Comparison of ENCODE assay signal across 14 cellular contexts in genomic region chr10:74437822-74438221, GRCh38.
DNase-seq lines count a peak whose midpoint lies in the region; ATAC-seq, FAIRE-seq and TF ChIP-seq lines count a peak whose summit lies in the region.
"Had no signal": no experiment of that assay in that cellular context is flagged by ENCODE, and none has a peak within 500 bp of the region (broad histone marks: within the 10 kb centered on the region; RNA-seq: fewer than 3 reads in every experiment).

No MANE protein-coding gene starts in this region.

- no peaks in the 10 kb centered on the region for H3K27me3 ChIP-seq in CD4-positive, alpha-beta T cell (ENCODE audit: control insufficient read depth, insufficient read depth, low read length)
- no peaks in the 10 kb centered on the region for H3K27me3 ChIP-seq in IMR-90 (ENCODE audit: control insufficient read depth, insufficient read depth, low read length)
- H3K27me3 ChIP-seq in lower lobe of right lung (ENCODE audit: low read depth): no peaks in the 10 kb centered on the region
- no peaks in the 10 kb centered on the region for H3K27me3 ChIP-seq in PC-9 (ENCODE audit: insufficient read depth, low read depth)

- dilution Hi-C loops in IMR-90 (cut with HindIII; ENCODE audit: low sequenced_read_pairs, unreplicated experiment): no loop called here

- no peak overlapping the region for H3K14ac ChIP-seq in IMR-90 (replicated peaks; ENCODE audit: low read depth, low read length)

- H3K4me2 ChIP-seq in IMR-90 (ENCODE audit: low read depth, low read length) (peak overlapping the region; percentile 28; the same call in 1 of the 2 replicates), PC-9 (no peak overlapping the region)

- no peaks in the 10 kb centered on the region for H3K9me3 Mint-ChIP-seq in CD4-positive, alpha-beta T cell
- peaks cover 3% of the 10 kb centered on the region for H3K9me3 Mint-ChIP-seq in chondrocyte (ENCODE audit: low read depth)

- peaks cover 19% of the 10 kb centered on the region for H3K4me1 Mint-ChIP-seq in CD4-positive, alpha-beta T cell (ENCODE audit: low read depth)
- peaks cover 38% of the 10 kb centered on the region for H3K4me1 Mint-ChIP-seq in chondrocyte (ENCODE audit: low read depth)

- no peak overlapping the region for H3K27ac ChIP-seq in CD4-positive, alpha-beta T cell (ENCODE audit: low read depth, low read length)
- H3K27ac ChIP-seq in IMR-90 (ENCODE audit: insufficient read depth, low read length) (no peak overlapping the region), lower lobe of right lung (no peak overlapping the region), PC-9 (no peak overlapping the region)

- no peak overlapping the region for H2AK5ac ChIP-seq in IMR-90 (ENCODE audit: low read depth, low read length)

- H4K8ac ChIP-seq in IMR-90 (ENCODE audit: low read depth in 2 of 2, low read length in 2 of 2): no peak overlapping the region

- no peak overlapping the region for H3K9ac ChIP-seq in IMR-90 (ENCODE audit: low read depth, low read length)

- peaks cover 4% of the 10 kb centered on the region; the same call in 1 of the 2 replicates for H3K9me1 ChIP-seq in IMR-90 (ENCODE audit: insufficient read depth, low read length)

- no peak overlapping the region for H3K23ac ChIP-seq in IMR-90 (ENCODE audit: low read depth, low read length)

- peaks cover 0 to 8% of the 10 kb centered on the region in 2 experiments; a peak in 2 of 4 replicates for H3K79me1 ChIP-seq in IMR-90 (ENCODE audit: low read depth in 1 of 2, low read length in 2 of 2)

- BruUV-seq in IMR-90 (replicated peaks; lab: Mats Ljungman, UMichigan) (no TSS peak), PC-9 (replicated peaks; lab: Mats Ljungman, UMichigan) (no TSS peak)

- TF ChIP-seq POLR2A in IMR-90 (IDR thresholded peaks at IDR 0.05; ENCODE audit: low read depth, low read length) (no peak), GM12892 (IDR thresholded peaks at IDR 0.05; ENCODE audit: low read depth, low read length) (no peak)

- H4K91ac ChIP-seq in IMR-90 (ENCODE audit: insufficient read depth, low read depth, low read length): no peak overlapping the region

- H3K36me3 Mint-ChIP-seq in CD4-positive, alpha-beta T cell (ENCODE audit: low read depth): peaks cover 4% of the 10 kb centered on the region
- no peaks in the 10 kb centered on the region for H3K36me3 Mint-ChIP-seq in chondrocyte (ENCODE audit: low read depth)

- no peak overlapping the region for H4K5ac ChIP-seq in IMR-90 (ENCODE audit: low read depth, low read length)

- H3K27me3 Mint-ChIP-seq in CD4-positive, alpha-beta T cell: no peaks in the 10 kb centered on the region
- no peaks in the 10 kb centered on the region for H3K27me3 Mint-ChIP-seq in chondrocyte (ENCODE audit: low read depth)

- H2BK5ac ChIP-seq in IMR-90 (ENCODE audit: low read depth, low read length, poor library complexity, severe bottlenecking): peak overlapping the region; percentile 33

- 0 out of 2 replicates have a peak, but pooled peaks cover 9% of the 10 kb centered on the region for H3F3A ChIP-seq in PC-9 (ENCODE audit: insufficient read depth, low read depth)

- POLR2A ChIA-PET in CD4-positive, alpha-beta T cell (lab: Charles Lee): interaction anchor here (0.6 kb wide), 2 partner anchors 224 to 231 kb away, joined by 3 read pairs; no protein-coding TSS in a partner anchor
- POLR2A ChIA-PET in IMR-90 (lab: Charles Lee; ENCODE audit: unreplicated experiment) (no interaction called here), PC-9 (lab: Charles Lee; ENCODE audit: unreplicated experiment) (interaction anchor here (0.6 kb wide), 1 partner anchor 143 kb away, joined by 6 read pairs; no protein-coding TSS in a partner anchor)

- H4K20me1 ChIP-seq in IMR-90 (ENCODE audit: insufficient read depth, low read length) (peaks cover 4% of the 10 kb centered on the region; the same call in 1 of the 2 replicates), PC-9 (ENCODE audit: insufficient read depth) (peaks cover 3% of the 10 kb centered on the region; the same call in 1 of the 2 replicates)

- no peak overlapping the region; the same call in 1 of the 2 replicates for H3K4ac ChIP-seq in IMR-90 (ENCODE audit: low read depth, low read length)

- no peaks in the 10 kb centered on the region for H3K79me2 ChIP-seq in PC-9 (ENCODE audit: low read depth)

- no peak for ATAC-seq in CD4-positive, alpha-beta T cell (ENCODE audit: poor library complexity)
- ATAC-seq in IMR-90 (ENCODE audit: low read depth): peak; percentile 80
- peak; percentile 73 to 90 for ATAC-seq in lower lobe of right lung
- no peak for ATAC-seq in esophagus mucosa
- ATAC-seq: GM12878 had no signal

- H2AK9ac ChIP-seq in IMR-90 (replicated peaks; ENCODE audit: low read depth, low read length, poor library complexity): no peak overlapping the region

- no peak for TF ChIP-seq CTCF in CD4-positive, alpha-beta T cell (IDR thresholded peaks at IDR 0.05)
- TF ChIP-seq CTCF in IMR-90 (conservative IDR thresholded peaks at IDR 0.05; ENCODE audit: low read depth, low read length) (no peak), chondrocyte (IDR thresholded peaks at IDR 0.05) (no peak), lower lobe of right lung (IDR thresholded peaks at IDR 0.05) (no peak), PC-9 (conservative IDR thresholded peaks at IDR 0.05) (no peak)

- no peak overlapping the region for H2BK15ac ChIP-seq in IMR-90 (ENCODE audit: low read depth, low read length)

- no peaks in the 10 kb centered on the region for H3K9me3 ChIP-seq in CD4-positive, alpha-beta T cell (ENCODE audit: control insufficient read depth, low read length)
- H3K9me3 ChIP-seq in IMR-90 (ENCODE audit: control insufficient read depth, insufficient read depth, low read length): no peaks in the 10 kb centered on the region
- H3K9me3 ChIP-seq in lower lobe of right lung: no peaks in the 10 kb centered on the region
- no peaks in the 10 kb centered on the region for H3K9me3 ChIP-seq in PC-9 (ENCODE audit: insufficient read depth, low read depth)

- no peak for DNase-seq in CD4-positive, alpha-beta T cell
- DNase-seq in IMR-90 (peak; percentile 77), chondrocyte (ENCODE audit: low spot score) (no peak), lower lobe of right lung (no peak), GM12892 (ENCODE audit: insufficient read length) (no peak), PC-9 (no peak), amygdala (lab: John Stamatoyannopoulos, UW) (no peak)
- DNase-seq: aorta, NCI-H1694, NCI-H774, substantia nigra had no signal

- no peak for TF ChIP-seq RAD21 in IMR-90 (IDR thresholded peaks at IDR 0.05; ENCODE audit: low read length)

- H3K4me3 Mint-ChIP-seq in CD4-positive, alpha-beta T cell: no peak overlapping the region
- H3K4me3 Mint-ChIP-seq in chondrocyte (ENCODE audit: unreplicated experiment): no peak overlapping the region

- CTCF ChIA-PET in CD4-positive, alpha-beta T cell (lab: Charles Lee): no interaction called here
- CTCF ChIA-PET in IMR-90 (lab: Yijun Ruan, JAX) (no interaction called here), PC-9 (lab: Charles Lee) (no interaction called here)

- intact Hi-C loops in CD4-positive, alpha-beta T cell (cut with DNase I, micrococcal nuclease): no loop called here
- intact Hi-C loops in IMR-90 (cut with micrococcal nuclease): no loop called here
- intact Hi-C loops in lower lobe of right lung (cut with DNase I): no loop called here
- intact Hi-C loops in PC-9 (cut with micrococcal nuclease; ENCODE audit: unreplicated experiment): no loop called here

- peaks cover 3% of the 10 kb centered on the region; the same call in 1 of the 2 replicates for H3K4me1 ChIP-seq in IMR-90 (ENCODE audit: control insufficient read depth, insufficient read depth, low read length)
- H3K4me1 ChIP-seq in lower lobe of right lung: peaks cover 11% of the 10 kb centered on the region
- H3K4me1 ChIP-seq in PC-9 (replicated peaks; ENCODE audit: insufficient read depth): no peaks in the 10 kb centered on the region

- H3K4me3 ChIP-seq in IMR-90 (ENCODE audit: insufficient read depth, low read depth, low read length): no peak overlapping the region
- H3K4me3 ChIP-seq in lower lobe of right lung: no peak overlapping the region
- no peak overlapping the region for H3K4me3 ChIP-seq in PC-9
- H3K4me3 ChIP-seq: GM12878 had no signal

- no peaks in the 10 kb centered on the region for H3K9me2 ChIP-seq in PC-9 (ENCODE audit: insufficient read depth)

- H2BK20ac ChIP-seq in IMR-90 (ENCODE audit: low read depth, low read length): peak overlapping the region; percentile 50; the same call in 1 of the 2 replicates

- no peak for FAIRE-seq in GM12892 (lab: Jason Lieb, UNC)
- FAIRE-seq: D721Med, GM12878 had no signal

- H3K36me3 ChIP-seq in IMR-90 (ENCODE audit: control insufficient read depth, insufficient read depth, low read length) (no peaks in the 10 kb centered on the region), lower lobe of right lung (no peaks in the 10 kb centered on the region), PC-9 (ENCODE audit: low read depth) (no peaks in the 10 kb centered on the region)

- in situ Hi-C loops in IMR-90 (cut with MboI; ENCODE audit: low sequenced_read_pairs): no loop called here

- H2BK120ac ChIP-seq in IMR-90 (ENCODE audit: low read depth, low read length): no peak overlapping the region

- H3K56ac ChIP-seq in IMR-90 (ENCODE audit: extremely low read depth, insufficient read depth, low read length): no peak overlapping the region

- no peak overlapping the region; the same call in 1 of the 2 replicates for H3K18ac ChIP-seq in IMR-90 (ENCODE audit: low read depth, low read length)

- peak overlapping the region; percentile 63 for H3K27ac Mint-ChIP-seq in CD4-positive, alpha-beta T cell
- peak overlapping the region; percentile 9 for H3K27ac Mint-ChIP-seq in chondrocyte (ENCODE audit: unreplicated experiment)

- no peak overlapping the region for H2AFZ ChIP-seq in IMR-90 (replicated peaks; ENCODE audit: low read length, poor library complexity)
- no peak overlapping the region for H2AFZ ChIP-seq in PC-9

TF ChIP-seq in IMR-90, 13 proteins besides CTCF, POLR2A, EP300 and RAD21:
- TF ChIP-seq RFX5 (IDR thresholded peaks at IDR 0.05; ENCODE audit: low read depth, low read length) (no peak; the same call in 1 of the 2 replicates), SMC3 (IDR thresholded peaks at IDR 0.05; ENCODE audit: low read depth, low read length) (no peak), FOS (IDR thresholded peaks at IDR 0.05; ENCODE audit: low read depth, low read length) (0 out of 2 replicates have a peak, but pooled peaks have one; percentile 9)

Comparison
In these comparisons a context has a peak if more than half of its experiments do, and no peak if none do; other contexts are left out.
1. ATAC-seq: peak in IMR-90 (single experiment) and lower lobe of right lung (2 of 2); none in CD4-positive, alpha-beta T cell (single experiment) and esophagus mucosa (single experiment).